10 cellular contexts compared by ENCODE assay signal in genomic region chr18:63157293-63158011, GRCh38.
DNase-seq lines count a peak whose midpoint lies in the region; ATAC-seq lines count a peak whose summit lies in the region.
"Had no signal": no experiment of that assay in that cellular context is flagged by ENCODE, and none has a peak within 500 bp of the region (broad histone marks: within the 10 kb centered on the region; RNA-seq: fewer than 3 reads in every experiment).

No MANE protein-coding gene starts in this region.

- ATAC-seq in GM18519 (IDR thresholded peaks at IDR 0.05; ENCODE audit: low FRiP score, unreplicated experiment) (peak; percentile 15), HG02763 (IDR thresholded peaks at IDR 0.05; ENCODE audit: unreplicated experiment) (peak; percentile 11), GM19328 (IDR thresholded peaks at IDR 0.05; ENCODE audit: unreplicated experiment) (no peak)
- ATAC-seq in natural killer cell treated with Interleukin-12 subunit alpha and Interleukin-12 subunit beta and Interleukin-15 and Interleukin-18, amount 100 ng/mL, for 72 hours = no peak

- peaks cover 99% of the 10 kb centered on the region for H3K4me1 Mint-ChIP-seq in T-helper 1 cell treated with Interleukin-12 subunit alpha and Interleukin-12 subunit beta and Interleukin-4 antibody, amounts not matched to agents 30 μg/mL and 1 μg/mL, for 36 hours (ENCODE audit: low read depth)
- H3K4me1 Mint-ChIP-seq in natural killer cell treated with Interleukin-12 subunit alpha and Interleukin-12 subunit beta and Interleukin-15 and Interleukin-18, amount 100 ng/mL, for 72 hours (ENCODE audit: low read depth in 2 of 2) = peaks cover 82 to 97% of the 10 kb centered on the region in 2 donors

- H3K27ac Mint-ChIP-seq in T-helper 1 cell treated with Interleukin-12 subunit alpha and Interleukin-12 subunit beta and Interleukin-4 antibody, amounts not matched to agents 30 μg/mL and 1 μg/mL, for 36 hours = peak overlapping the region; percentile 98
- H3K27ac Mint-ChIP-seq in natural killer cell treated with Interleukin-12 subunit alpha and Interleukin-12 subunit beta and Interleukin-15 and Interleukin-18, amount 100 ng/mL, for 72 hours = peak overlapping the region; percentile 95 to 99

- no peaks in the 10 kb centered on the region for H3K27me3 Mint-ChIP-seq in T-helper 1 cell treated with Interleukin-12 subunit alpha and Interleukin-12 subunit beta and Interleukin-4 antibody, amounts not matched to agents 30 μg/mL and 1 μg/mL, for 36 hours (ENCODE audit: low read depth)
- no peaks in the 10 kb centered on the region for H3K27me3 Mint-ChIP-seq in natural killer cell treated with Interleukin-12 subunit alpha and Interleukin-12 subunit beta and Interleukin-15 and Interleukin-18, amount 100 ng/mL, for 72 hours

- H3K36me3 Mint-ChIP-seq in T-helper 1 cell treated with Interleukin-12 subunit alpha and Interleukin-12 subunit beta and Interleukin-4 antibody, amounts not matched to agents 30 μg/mL and 1 μg/mL, for 36 hours (ENCODE audit: low read depth) = peaks cover 29% of the 10 kb centered on the region
- no peaks in the 10 kb centered on the region for H3K36me3 Mint-ChIP-seq in natural killer cell treated with Interleukin-12 subunit alpha and Interleukin-12 subunit beta and Interleukin-15 and Interleukin-18, amount 100 ng/mL, for 72 hours

- H3K9me3 Mint-ChIP-seq in T-helper 1 cell treated with Interleukin-12 subunit alpha and Interleukin-12 subunit beta and Interleukin-4 antibody, amounts not matched to agents 30 μg/mL and 1 μg/mL, for 36 hours = no peaks in the 10 kb centered on the region
- H3K9me3 Mint-ChIP-seq in natural killer cell treated with Interleukin-12 subunit alpha and Interleukin-12 subunit beta and Interleukin-15 and Interleukin-18, amount 100 ng/mL, for 72 hours = no peaks in the 10 kb centered on the region

- no peak for DNase-seq in natural killer cell treated with Interleukin-12 subunit alpha and Interleukin-12 subunit beta and Interleukin-15 and Interleukin-18, amount 100 ng/mL, for 72 hours (ENCODE audit: low spot score)
- no peak for DNase-seq in kidney tubule cell (ENCODE audit: low spot score)
- DNase-seq in SIG-M5 treated with dmso at 0.1 percent for 504 hours (lab: John Stamatoyannopoulos, UW; ENCODE audit: unreplicated experiment) = no peak
- no peak for DNase-seq in CD1c-positive myeloid dendritic cell (ENCODE audit: extremely low spot score)
- DNase-seq: pancreas, SW 1271 had no signal

- H3K4me3 Mint-ChIP-seq in T-helper 1 cell treated with Interleukin-12 subunit alpha and Interleukin-12 subunit beta and Interleukin-4 antibody, amounts not matched to agents 30 μg/mL and 1 μg/mL, for 36 hours = peak overlapping the region; percentile 81
- peak overlapping the region; percentile 82 for H3K4me3 Mint-ChIP-seq in natural killer cell treated with Interleukin-12 subunit alpha and Interleukin-12 subunit beta and Interleukin-15 and Interleukin-18, amount 100 ng/mL, for 72 hours

Comparison
In these comparisons a context has a peak if more than half of its experiments do, and no peak if none do; other contexts are left out.
1. ATAC-seq: peak in GM18519 (single experiment) and HG02763 (single experiment); none in natural killer cell treated with Interleukin-12 subunit alpha and Interleukin-12 subunit beta and Interleukin-15 and Interleukin-18, amount 100 ng/mL, for 72 hours (0 of 2) and GM19328 (single experiment).